8 cellular contexts compared by ENCODE assay signal in genomic region chr10:62264702-62265436, GRCh38. TPM values are rescaled to one million over a fixed set of nuclear protein-coding genes. Genes with fewer than 3 reads are reported as not detected.
DNase-seq lines count a peak whose midpoint lies in the region; ATAC-seq and TF ChIP-seq lines count a peak whose summit lies in the region.

No MANE protein-coding gene starts in this region.

- H3K4me1 ChIP-seq in Loucy (ENCODE audit: insufficient read depth, low read length, poor library complexity, severe bottlenecking) (peaks cover 78% of the 10 kb centered on the region), transverse colon (peaks cover 0 to 18% (median 8%) of the 10 kb centered on the region in 4 donors)

- H4K20me1 ChIP-seq in Loucy (ENCODE audit: insufficient read depth, low read length, poor library complexity, severe bottlenecking) = peaks cover 28% of the 10 kb centered on the region

- TF ChIP-seq CTCF in Loucy (conservative IDR thresholded peaks at IDR 0.05; ENCODE audit: low read length) (peak; percentile 81), transverse colon (IDR thresholded peaks at IDR 0.05) (peak; percentile 50 to 58 (median 56))

- peaks cover 4% of the 10 kb centered on the region; the same call in 1 of the 2 replicates for H3F3A ChIP-seq in Loucy (ENCODE audit: low read depth)

- no peak overlapping the region for H2AFZ ChIP-seq in Loucy (ENCODE audit: low read length)

- DNase-seq in COLO829 (ENCODE audit: low spot score) = peak; percentile 40
- DNase-seq in astrocyte of the hippocampus (ENCODE audit: low read depth, low spot score) = peak; percentile 87
- DNase-seq in iris pigment epithelial cell (ENCODE audit: low read depth) = peak; percentile 91
- no peak for DNase-seq in transverse colon

- no peaks in the 10 kb centered on the region for H3K9me2 ChIP-seq in Loucy (replicated peaks; ENCODE audit: low read depth, low read length)

- H3K79me2 ChIP-seq in Loucy (ENCODE audit: insufficient read depth, low read length) = peaks cover 86% of the 10 kb centered on the region

- intact Hi-C loops in transverse colon (cut with DNase I; ENCODE audit: low total_unique reads) = no loop called here

- WGBS in transverse colon (ENCODE audit: low coverage in 1 of 2), 2 donors = 0 to 27% methylated on average over 1 of the region's 1 CpG

- H3K9me3 ChIP-seq in Loucy (ENCODE audit: insufficient read depth, low read depth, low read length) (no peaks in the 10 kb centered on the region), transverse colon (no peaks in the 10 kb centered on the region)

- ATAC-seq in GM18873 (IDR thresholded peaks at IDR 0.05; ENCODE audit: low FRiP score, unreplicated experiment) (peak; percentile 39), HG02852 (IDR thresholded peaks at IDR 0.05; ENCODE audit: unreplicated experiment) (no peak), GM21390 (IDR thresholded peaks at IDR 0.05; ENCODE audit: unreplicated experiment) (no peak)

- H3K27me3 ChIP-seq in Loucy (ENCODE audit: insufficient read depth, low read length, poor library complexity, severe bottlenecking) = no peaks in the 10 kb centered on the region
- H3K27me3 ChIP-seq in transverse colon = no peaks in the 10 kb centered on the region

- H3K4me3 ChIP-seq in Loucy (ENCODE audit: low read length, poor library complexity, severe bottlenecking) (peak overlapping the region; percentile 93), transverse colon (no peak overlapping the region)

- H3K4me2 ChIP-seq in Loucy (ENCODE audit: low read depth, low read length, poor library complexity, severe bottlenecking) = peak overlapping the region; percentile 76

- no peak for TF ChIP-seq EP300 in transverse colon (IDR thresholded peaks at IDR 0.05; ENCODE audit: low read depth)

- TF ChIP-seq POLR2A in transverse colon (IDR thresholded peaks at IDR 0.05) = no peak

- in situ Hi-C loops in transverse colon (cut with MboI; ENCODE audit: low pct_ligation_motif_present in 1 of 4, low pct_unique_long_range_greater_than_20kb in 1 of 4, low sequenced_read_pairs in 3 of 4) = no loop called here

- H3K27ac ChIP-seq in transverse colon = no peak overlapping the region

- H3K36me3 ChIP-seq in Loucy (ENCODE audit: insufficient read depth, low read length) (peaks cover 7% of the 10 kb centered on the region; the same call in 1 of the 2 replicates), transverse colon (no peaks in the 10 kb centered on the region)

- peak overlapping the region; percentile 98 for H3K9ac ChIP-seq in Loucy (ENCODE audit: low read depth, low read length, poor library complexity, severe bottlenecking)

RNA-seq across cellular contexts. Expression of gene RTKN2, which starts 3.8 kb away (rescaled TPM):
- total RNA-seq in transverse colon = 1 to 10 TPM in 1 of 4 donors, under 1 TPM in 2, not detected in 1; under 0.01 to 2.7 (median 0.68) TPM
